20 cellular contexts compared by ENCODE assay signal in genomic region chr5:98482321-98483111, GRCh38.
DNase-seq lines count a peak whose midpoint lies in the region; ATAC-seq, FAIRE-seq and TF ChIP-seq lines count a peak whose summit lies in the region.
"Had no signal": no experiment of that assay in that cellular context is flagged by ENCODE, and none has a peak within 500 bp of the region (broad histone marks: within the 10 kb centered on the region; RNA-seq: fewer than 3 reads in every experiment).

No MANE protein-coding gene starts in this region.

- H3K27ac Mint-ChIP-seq in MCF 10A (ENCODE audit: low read depth, unreplicated experiment): no peak overlapping the region
- H3K27ac Mint-ChIP-seq in endothelial cell (ENCODE audit: unreplicated experiment): no peak overlapping the region

- no TSS peak for BruUV-seq in HepG2 (replicated peaks; lab: Mats Ljungman, UMichigan)
- no TSS peak for BruUV-seq in endothelial cell of umbilical vein (replicated peaks; lab: Mats Ljungman, UMichigan)
- no TSS peak for BruUV-seq in MCF 10A (replicated peaks; lab: Mats Ljungman, UMichigan)

- H3K27me3 ChIP-seq in HepG2 (ENCODE audit: control insufficient read depth in 1 of 2, insufficient read depth in 2 of 2, low read length in 2 of 2): no peaks in the 10 kb centered on the region
- H3K27me3 ChIP-seq in right lobe of liver: no peaks in the 10 kb centered on the region
- H3K27me3 ChIP-seq in endothelial cell of umbilical vein (ENCODE audit: control insufficient read depth in 2 of 2, insufficient read depth in 2 of 2, low read length in 2 of 2): no peaks in the 10 kb centered on the region
- H3K27me3 ChIP-seq in mesendoderm (ENCODE audit: insufficient read depth, low read length, poor library complexity): no peaks in the 10 kb centered on the region
- no peaks in the 10 kb centered on the region for H3K27me3 ChIP-seq in hepatocyte
- H3K27me3 ChIP-seq: BLaER1 treated with 17β-estradiol and CSF1 and Interleukin-3, amounts not matched to agents 10 nM and 100 nM had no signal

- no peak overlapping the region for H3K4me3 ChIP-seq in HepG2 (replicated peaks in 1 of 3; ENCODE audit: insufficient read depth in 1 of 3, low read depth in 2 of 3, low read length in 3 of 3)
- H3K4me3 ChIP-seq in right lobe of liver: no peak overlapping the region
- H3K4me3 ChIP-seq in endothelial cell of umbilical vein (replicated peaks in 1 of 3; ENCODE audit: insufficient read depth in 1 of 3, low read depth in 1 of 3, low read length in 3 of 3): no peak overlapping the region
- no peak overlapping the region for H3K4me3 ChIP-seq in mesendoderm (ENCODE audit: low read length)
- H3K4me3 ChIP-seq in hepatocyte: no peak overlapping the region
- H3K4me3 ChIP-seq: BLaER1 treated with 17β-estradiol and CSF1 and Interleukin-3, amounts not matched to agents 10 nM and 100 nM; K562 had no signal

- no peaks in the 10 kb centered on the region for H3K9me3 Mint-ChIP-seq in MCF 10A (ENCODE audit: unreplicated experiment)
- no peaks in the 10 kb centered on the region for H3K9me3 Mint-ChIP-seq in endothelial cell (ENCODE audit: unreplicated experiment)
- H3K9me3 Mint-ChIP-seq: CD8-positive, alpha-beta memory T cell had no signal

- H3K27ac ChIP-seq in HepG2 (ENCODE audit: extremely low read length, insufficient read depth, low read length) (no peak overlapping the region), right lobe of liver (no peak overlapping the region), endothelial cell of umbilical vein (ENCODE audit: insufficient read depth, low read depth, low read length) (no peak overlapping the region), mesendoderm (ENCODE audit: low read depth, low read length) (no peak overlapping the region), hepatocyte (no peak overlapping the region)
- H3K27ac ChIP-seq: 22Rv1; BLaER1 treated with 17β-estradiol and CSF1 and Interleukin-3, amounts not matched to agents 10 nM and 100 nM; HL-60 had no signal

- H3K4me3 Mint-ChIP-seq in MCF 10A (ENCODE audit: unreplicated experiment) (no peak overlapping the region), endothelial cell (ENCODE audit: unreplicated experiment) (no peak overlapping the region)
- H3K4me3 Mint-ChIP-seq: CD8-positive, alpha-beta memory T cell had no signal

- H3K56ac ChIP-seq in mesendoderm (ENCODE audit: low read length): no peak overlapping the region

- H3K27me3 Mint-ChIP-seq in MCF 10A (ENCODE audit: insufficient read depth, unreplicated experiment): no peaks in the 10 kb centered on the region
- H3K27me3 Mint-ChIP-seq in endothelial cell (ENCODE audit: unreplicated experiment): no peaks in the 10 kb centered on the region
- H3K27me3 Mint-ChIP-seq: CD8-positive, alpha-beta memory T cell had no signal

- no peak for TF ChIP-seq RAD21 in HepG2 (CRISPR knock-in tag; IDR thresholded peaks at IDR 0.05)

- no peak overlapping the region for H3K4ac ChIP-seq in mesendoderm (ENCODE audit: low read depth, low read length)

- CTCF ChIA-PET in HepG2 (lab: Yijun Ruan, JAX; ENCODE audit: low intra/inter-chr PET ratio, low total read pairs): no interaction called here
- CTCF ChIA-PET in endothelial cell of umbilical vein (lab: Charles Lee): no interaction called here
- CTCF ChIA-PET in MCF 10A (lab: Yijun Ruan, JAX): interaction anchor here (1.0 kb wide), 1 partner anchor 10 kb away, joined by 3 read pairs; no protein-coding TSS in a partner anchor

- H2BK120ac ChIP-seq in mesendoderm (ENCODE audit: low read depth, low read length): no peak overlapping the region

- TF ChIP-seq EP300 in HepG2 (IDR thresholded peaks at IDR 0.05; ENCODE audit: low read depth in 2 of 2, low read length in 2 of 2) (no peak), HepG2 (CRISPR knock-in tag; IDR thresholded peaks at IDR 0.05; ENCODE audit: borderline replicate concordance) (no peak)

- H3K23ac ChIP-seq in mesendoderm (ENCODE audit: low read length): no peak overlapping the region

- H3K36me3 Mint-ChIP-seq in MCF 10A (ENCODE audit: insufficient read depth, unreplicated experiment) (no peaks in the 10 kb centered on the region), endothelial cell (ENCODE audit: low read depth, unreplicated experiment) (no peaks in the 10 kb centered on the region)
- H3K36me3 Mint-ChIP-seq: CD8-positive, alpha-beta memory T cell had no signal

- H2BK15ac ChIP-seq in mesendoderm (replicated peaks; ENCODE audit: low read depth): no peak overlapping the region

- no peaks in the 10 kb centered on the region for H3K36me3 ChIP-seq in HepG2 (replicated peaks in 1 of 2; ENCODE audit: control insufficient read depth in 1 of 2, insufficient read depth in 2 of 2, low read length in 2 of 2)
- H3K36me3 ChIP-seq in right lobe of liver: no peaks in the 10 kb centered on the region
- H3K36me3 ChIP-seq in endothelial cell of umbilical vein (ENCODE audit: control insufficient read depth in 2 of 2, extremely low read depth in 1 of 2, insufficient read depth in 2 of 2, low read length in 2 of 2): no peaks in the 10 kb centered on the region
- no peaks in the 10 kb centered on the region for H3K36me3 ChIP-seq in mesendoderm (ENCODE audit: control insufficient read depth, insufficient read depth, low read length)
- H3K36me3 ChIP-seq in hepatocyte (replicated peaks; ENCODE audit: insufficient read depth, low read depth): no peaks in the 10 kb centered on the region
- H3K36me3 ChIP-seq: BLaER1 treated with 17β-estradiol and CSF1 and Interleukin-3, amounts not matched to agents 10 nM and 100 nM had no signal

- WGBS in HepG2 (ENCODE audit: low lambda C conversion rate): 1% methylated on average over 2 of the region's 2 CpGs
- 15% methylated on average over 2 of the region's 2 CpGs for WGBS in right lobe of liver (ENCODE audit: insufficient coverage, low coverage, low lambda C conversion rate, missing lambda C conversion rate)
- WGBS in mesendoderm (ENCODE audit: extremely low coverage, insufficient coverage, low lambda C conversion rate): no CpG with 5 or more reads among the region's 2 CpGs
- WGBS in hepatocyte (ENCODE audit: low lambda C conversion rate, missing lambda C conversion rate): 43% methylated on average over 2 of the region's 2 CpGs

- in situ Hi-C loops in HepG2 (cut with HindIII; ENCODE audit: extremely low pct_ligation_motif_present, low pct_unique_long_range_greater_than_20kb): no loop called here

- H3K79me2 ChIP-seq in HepG2 (ENCODE audit: insufficient read depth, low read length) (no peaks in the 10 kb centered on the region), endothelial cell of umbilical vein (ENCODE audit: control insufficient read depth, insufficient read depth, low read length) (no peaks in the 10 kb centered on the region), mesendoderm (ENCODE audit: control insufficient read depth, insufficient read depth, low read length) (no peaks in the 10 kb centered on the region), hepatocyte (no peaks in the 10 kb centered on the region)

- H2AFZ ChIP-seq in HepG2 (ENCODE audit: low read length) (no peak overlapping the region), endothelial cell of umbilical vein (ENCODE audit: low read depth, low read length) (peak overlapping the region; percentile 6), hepatocyte (no peak overlapping the region)

- no peaks in the 10 kb centered on the region for H3K9me3 ChIP-seq in HepG2 (ENCODE audit: low read length)
- H3K9me3 ChIP-seq in right lobe of liver: no peaks in the 10 kb centered on the region
- no peaks in the 10 kb centered on the region for H3K9me3 ChIP-seq in endothelial cell of umbilical vein (replicated peaks; ENCODE audit: control insufficient read depth, insufficient read depth, low read length)
- no peaks in the 10 kb centered on the region for H3K9me3 ChIP-seq in hepatocyte (ENCODE audit: low read depth)
- H3K9me3 ChIP-seq: BLaER1 treated with 17β-estradiol and CSF1 and Interleukin-3, amounts not matched to agents 10 nM and 100 nM had no signal

- TF ChIP-seq POLR2A in HepG2 (IDR thresholded peaks at IDR 0.05; ENCODE audit: insufficient read depth in 1 of 2, low read depth in 2 of 2, low read length in 2 of 2): no peak
- TF ChIP-seq POLR2A in right lobe of liver (IDR thresholded peaks at IDR 0.05): no peak
- no peak for TF ChIP-seq POLR2A in endothelial cell of umbilical vein (IDR thresholded peaks at IDR 0.05; ENCODE audit: low read depth, low read length)

- ATAC-seq in HepG2 (no peak), right lobe of liver (no peak), HG02885 (IDR thresholded peaks at IDR 0.05; ENCODE audit: poor library complexity, unreplicated experiment) (no peak)
- ATAC-seq: K562 had no signal

- H4K20me1 ChIP-seq in HepG2 (ENCODE audit: insufficient read depth, low read length) (no peaks in the 10 kb centered on the region), endothelial cell of umbilical vein (replicated peaks; ENCODE audit: control insufficient read depth, extremely low read depth, insufficient read depth, low read length) (no peaks in the 10 kb centered on the region), hepatocyte (ENCODE audit: insufficient read depth, poor library complexity, severe bottlenecking) (no peaks in the 10 kb centered on the region)
- H4K20me1 ChIP-seq: BLaER1 treated with 17β-estradiol and CSF1 and Interleukin-3, amounts not matched to agents 10 nM and 100 nM had no signal

- no peaks in the 10 kb centered on the region for H3K9me1 ChIP-seq in endothelial cell of umbilical vein (replicated peaks; ENCODE audit: control insufficient read depth, extremely low read depth, insufficient read depth, low read length)

- H2BK5ac ChIP-seq in mesendoderm (ENCODE audit: low read length): no peak overlapping the region

- no peak for DNase-seq in HepG2 (ENCODE audit: low spot score)
- no peak for DNase-seq in right lobe of liver
- DNase-seq in endothelial cell of umbilical vein (ENCODE audit: low read depth, low spot score): no peak
- peak; percentile 94 for DNase-seq in mesendoderm
- DNase-seq in hepatocyte (ENCODE audit: low spot score): no peak
- no peak for DNase-seq in MCF 10A (ENCODE audit: unreplicated experiment)
- no peak for DNase-seq in endothelial cell (ENCODE audit: low spot score)
- DNase-seq: CD8-positive, alpha-beta memory T cell; DND-41; NCI-H1048; NCI-H146; NCI-H2081; NCI-H510A had no signal

- H3K4me1 ChIP-seq in HepG2 (ENCODE audit: insufficient read depth, low read length) (no peaks in the 10 kb centered on the region), right lobe of liver (no peaks in the 10 kb centered on the region), endothelial cell of umbilical vein (ENCODE audit: control insufficient read depth, extremely low read depth, insufficient read depth, low read length) (no peaks in the 10 kb centered on the region), mesendoderm (ENCODE audit: control insufficient read depth, low read depth, low read length) (peaks cover 2% of the 10 kb centered on the region), hepatocyte (ENCODE audit: insufficient read depth) (no peaks in the 10 kb centered on the region)
- H3K4me1 ChIP-seq: BLaER1 treated with 17β-estradiol and CSF1 and Interleukin-3, amounts not matched to agents 10 nM and 100 nM had no signal

- dilution Hi-C loops in endothelial cell of umbilical vein (cut with MboI; ENCODE audit: extremely low pct_ligation_motif_present, low sequenced_read_pairs): no loop called here

- no peak for TF ChIP-seq CTCF in HepG2 (CRISPR knock-in tag; IDR thresholded peaks at IDR 0.05)
- no peak for TF ChIP-seq CTCF in right lobe of liver (IDR thresholded peaks at IDR 0.05)
- TF ChIP-seq CTCF in endothelial cell of umbilical vein (IDR thresholded peaks at IDR 0.05; ENCODE audit: extremely low read depth in 1 of 2, insufficient read depth in 1 of 2, low read depth in 1 of 2, low read length in 2 of 2): no peak
- no peak for TF ChIP-seq CTCF in hepatocyte (IDR thresholded peaks at IDR 0.05; ENCODE audit: poor library complexity)
- TF ChIP-seq CTCF in MCF 10A (IDR thresholded peaks at IDR 0.05; ENCODE audit: unreplicated experiment): no peak
- TF ChIP-seq CTCF in endothelial cell (IDR thresholded peaks at IDR 0.05; ENCODE audit: unreplicated experiment): no peak

- intact Hi-C loops in HepG2 (cut with micrococcal nuclease; ENCODE audit: unreplicated experiment): no loop called here
- intact Hi-C loops in right lobe of liver (cut with DNase I): no loop called here
- intact Hi-C loops in endothelial cell of umbilical vein (cut with micrococcal nuclease): no loop called here
- intact Hi-C loops in MCF 10A (cut with micrococcal nuclease): no loop called here

- no peaks in the 10 kb centered on the region for H3K79me1 ChIP-seq in mesendoderm (ENCODE audit: low read length)

- H4K5ac ChIP-seq in mesendoderm (ENCODE audit: low read length): no peak overlapping the region

- H2AK5ac ChIP-seq in mesendoderm (ENCODE audit: low read length): no peak overlapping the region

- H3K18ac ChIP-seq in mesendoderm (ENCODE audit: low read length): no peak overlapping the region

- POLR2A ChIA-PET in HepG2 (lab: Yijun Ruan, JAX): no interaction called here
- POLR2A ChIA-PET in endothelial cell of umbilical vein (lab: Charles Lee): no interaction called here
- POLR2A ChIA-PET in MCF 10A (lab: Yijun Ruan, JAX): no interaction called here

- H3K4me1 Mint-ChIP-seq in MCF 10A (ENCODE audit: insufficient read depth, unreplicated experiment) (no peaks in the 10 kb centered on the region), endothelial cell (ENCODE audit: unreplicated experiment) (no peaks in the 10 kb centered on the region)
- H3K4me1 Mint-ChIP-seq: CD8-positive, alpha-beta memory T cell had no signal

- no peaks in the 10 kb centered on the region for H3K9me2 ChIP-seq in hepatocyte (replicated peaks; ENCODE audit: insufficient read depth)

- no peak for FAIRE-seq in HepG2 (lab: Jason Lieb, UNC)
- no peak for FAIRE-seq in endothelial cell of umbilical vein (lab: Jason Lieb, UNC)
- FAIRE-seq: GM12892, H1, K562 had no signal

- no peak overlapping the region for H4K8ac ChIP-seq in mesendoderm (ENCODE audit: low read depth, low read length)

- H3K4me2 ChIP-seq in HepG2 (ENCODE audit: low read depth, low read length): no peak overlapping the region
- no peak overlapping the region for H3K4me2 ChIP-seq in endothelial cell of umbilical vein (ENCODE audit: insufficient read depth, low read length)
- H3K4me2 ChIP-seq in mesendoderm (ENCODE audit: low read length): no peak overlapping the region
- H3K4me2 ChIP-seq in hepatocyte: no peak overlapping the region
- H3K4me2 ChIP-seq: BLaER1 treated with 17β-estradiol and CSF1 and Interleukin-3, amounts not matched to agents 10 nM and 100 nM had no signal

- H3K9ac ChIP-seq in HepG2 (ENCODE audit: insufficient read depth, low read depth, low read length): no peak overlapping the region
- H3K9ac ChIP-seq in endothelial cell of umbilical vein (replicated peaks; ENCODE audit: extremely low read depth, insufficient read depth, low read length): no peak overlapping the region
- no peak overlapping the region for H3K9ac ChIP-seq in mesendoderm (ENCODE audit: low read length)
- H3K9ac ChIP-seq: BLaER1 treated with 17β-estradiol and CSF1 and Interleukin-3, amounts not matched to agents 10 nM and 100 nM had no signal
